ENCODE assay signal across 19 cellular contexts in genomic region chr14:89393346-89393745, GRCh38. TPM values are rescaled to one million over a fixed set of nuclear protein-coding genes. Genes with fewer than 3 reads are reported as not detected.
DNase-seq lines count a peak whose midpoint lies in the region; ATAC-seq, FAIRE-seq and TF ChIP-seq lines count a peak whose summit lies in the region.
"Had no signal": no experiment of that assay in that cellular context is flagged by ENCODE, and none has a peak within 500 bp of the region (broad histone marks: within the 10 kb centered on the region; RNA-seq: fewer than 3 reads in every experiment).

No MANE protein-coding gene starts in this region.

- no peaks in the 10 kb centered on the region for H3F3A ChIP-seq in OCI-LY1 (ENCODE audit: insufficient read depth, low read length)

- H3K4me2 ChIP-seq in HepG2 (ENCODE audit: low read depth, low read length) (no peak overlapping the region), OCI-LY1 (ENCODE audit: low read length) (no peak overlapping the region; the same call in 1 of the 2 replicates), mesenchymal stem cell (ENCODE audit: low read length, poor library complexity, severe bottlenecking) (no peak overlapping the region)

- ATAC-seq in HepG2 (no peak), right lobe of liver (no peak), psoas muscle (no peak)
- ATAC-seq: right cardiac atrium had no signal

- H2BK5ac ChIP-seq in mesenchymal stem cell (ENCODE audit: low read depth, low read length, poor library complexity, severe bottlenecking): no peak overlapping the region

- no TSS peak for BruUV-seq in HepG2 (replicated peaks; lab: Mats Ljungman, UMichigan)

- CTCF ChIA-PET in HepG2 (lab: Yijun Ruan, JAX; ENCODE audit: low intra/inter-chr PET ratio, low total read pairs): no interaction called here

- TF ChIP-seq EP300 in HepG2 (IDR thresholded peaks at IDR 0.05; ENCODE audit: low read depth in 2 of 2, low read length in 2 of 2): no peak
- no peak for TF ChIP-seq EP300 in HepG2 (CRISPR knock-in tag; IDR thresholded peaks at IDR 0.05; ENCODE audit: borderline replicate concordance)

- TF ChIP-seq RAD21 in HepG2 (CRISPR knock-in tag; IDR thresholded peaks at IDR 0.05): no peak

- no peak overlapping the region for H4K91ac ChIP-seq in mesenchymal stem cell (ENCODE audit: low read length)

- TF ChIP-seq POLR2A in HepG2 (IDR thresholded peaks at IDR 0.05; ENCODE audit: insufficient read depth in 1 of 2, low read depth in 2 of 2, low read length in 2 of 2) (no peak), right lobe of liver (IDR thresholded peaks at IDR 0.05) (no peak), erythroblast (IDR thresholded peaks at IDR 0.05; ENCODE audit: low read length) (no peak)

- H2BK120ac ChIP-seq in mesenchymal stem cell (ENCODE audit: low read depth, low read length): no peak overlapping the region

- POLR2A ChIA-PET in HepG2 (lab: Yijun Ruan, JAX): no interaction called here

- peaks cover 7% of the 10 kb centered on the region for H4K20me1 ChIP-seq in HepG2 (ENCODE audit: insufficient read depth, low read length)
- H4K20me1 ChIP-seq in OCI-LY1 (ENCODE audit: insufficient read depth, low read length): no peaks in the 10 kb centered on the region

- H4K8ac ChIP-seq in mesenchymal stem cell (ENCODE audit: low read length): no peak overlapping the region

- peaks cover 6 to 27% of the 10 kb centered on the region in 2 experiments for H3K36me3 ChIP-seq in HepG2 (replicated peaks in 1 of 2; ENCODE audit: control insufficient read depth in 1 of 2, insufficient read depth in 2 of 2, low read length in 2 of 2)
- no peaks in the 10 kb centered on the region for H3K36me3 ChIP-seq in right lobe of liver
- no peaks in the 10 kb centered on the region for H3K36me3 ChIP-seq in OCI-LY1 (ENCODE audit: insufficient read depth, low read length)
- peaks cover 0 to 2% of the 10 kb centered on the region in 2 experiments for H3K36me3 ChIP-seq in mesenchymal stem cell (ENCODE audit: control insufficient read depth in 1 of 2, insufficient read depth in 2 of 2, low read depth in 1 of 2, low read length in 2 of 2)
- H3K36me3 ChIP-seq in psoas muscle (ENCODE audit: insufficient read depth in 1 of 2, low read depth in 1 of 2): no peaks in the 10 kb centered on the region
- no peaks in the 10 kb centered on the region for H3K36me3 ChIP-seq in colonic mucosa
- H3K36me3 ChIP-seq: SJSA1 had no signal

- no peak overlapping the region for H2BK12ac ChIP-seq in mesenchymal stem cell (ENCODE audit: low read length in 2 of 2)

- H3K27me3 ChIP-seq in HepG2 (ENCODE audit: control insufficient read depth in 1 of 2, insufficient read depth in 2 of 2, low read length in 2 of 2) (no peaks in the 10 kb centered on the region), right lobe of liver (no peaks in the 10 kb centered on the region), OCI-LY1 (ENCODE audit: insufficient read depth, low read length) (no peaks in the 10 kb centered on the region), mesenchymal stem cell (ENCODE audit: control insufficient read depth in 1 of 2, insufficient read depth in 1 of 2, low read length in 2 of 2) (no peaks in the 10 kb centered on the region), psoas muscle (ENCODE audit: insufficient read depth in 3 of 3, low read length in 2 of 3) (no peaks in the 10 kb centered on the region), colonic mucosa (no peaks in the 10 kb centered on the region)
- H3K27me3 ChIP-seq: SJSA1 had no signal

- H3K27ac ChIP-seq in HepG2 (ENCODE audit: extremely low read length, insufficient read depth, low read length) (peak overlapping the region; percentile 30), right lobe of liver (no peak overlapping the region), OCI-LY1 (ENCODE audit: low read depth, low read length, poor library complexity, severe bottlenecking) (peak overlapping the region; percentile 45), mesenchymal stem cell (ENCODE audit: low read length, poor library complexity, severe bottlenecking) (no peak overlapping the region), psoas muscle (no peak overlapping the region), colonic mucosa (no peak overlapping the region)
- H3K27ac ChIP-seq: SJSA1 had no signal

- no peak overlapping the region for H3K18ac ChIP-seq in mesenchymal stem cell (ENCODE audit: low read depth in 1 of 2, low read length in 2 of 2)

- H3K9me3 ChIP-seq in HepG2 (ENCODE audit: low read length) (no peaks in the 10 kb centered on the region), right lobe of liver (no peaks in the 10 kb centered on the region), OCI-LY1 (ENCODE audit: low read length) (no peaks in the 10 kb centered on the region), mesenchymal stem cell (ENCODE audit: control insufficient read depth, low read length) (no peaks in the 10 kb centered on the region), psoas muscle (no peaks in the 10 kb centered on the region), colonic mucosa (no peaks in the 10 kb centered on the region)
- H3K9me3 ChIP-seq: SJSA1 had no signal

- H3K4me1 ChIP-seq in HepG2 (ENCODE audit: insufficient read depth, low read length) (peaks cover 81% of the 10 kb centered on the region), right lobe of liver (peaks cover 0 to 11% (median 0%) of the 10 kb centered on the region in 4 donors), OCI-LY1 (ENCODE audit: insufficient read depth, low read length, severe bottlenecking) (peaks cover 26% of the 10 kb centered on the region), mesenchymal stem cell (ENCODE audit: control insufficient read depth, insufficient read depth, low read depth, low read length) (peaks cover 4% of the 10 kb centered on the region), psoas muscle (peaks cover 64% of the 10 kb centered on the region), colonic mucosa (no peaks in the 10 kb centered on the region)
- H3K4me1 ChIP-seq: SJSA1 had no signal

- no peak for DNase-seq in HepG2 (ENCODE audit: low spot score)
- DNase-seq in right lobe of liver: no peak
- no peak for DNase-seq in mesenchymal stem cell
- no peak for DNase-seq in GM19239 (ENCODE audit: insufficient read length, low spot score)
- no peak for DNase-seq in psoas muscle
- DNase-seq in erythroblast (lab: John Stamatoyannopoulos, UW): no peak
- no peak for DNase-seq in colonic mucosa
- DNase-seq: activated CD4-positive, alpha-beta T cell treated with anti-CD3 and anti-CD28 coated beads for 1 hour; hypothalamus; kidney glomerular epithelial cell; NCI-H1048; NCI-H2081 treated with DMSO at 0.1 percent for 48 hours; NCI-H526; nucleus accumbens; right cardiac atrium; T-helper 9 cell had no signal

- H3K14ac ChIP-seq in mesenchymal stem cell (ENCODE audit: low read length in 2 of 2): no peak overlapping the region

- H3K4ac ChIP-seq in mesenchymal stem cell (ENCODE audit: low read depth in 1 of 2, low read length in 2 of 2): no peak overlapping the region

- in situ Hi-C loops in HepG2 (cut with HindIII; ENCODE audit: extremely low pct_ligation_motif_present, low pct_unique_long_range_greater_than_20kb): no loop called here

- TF ChIP-seq CTCF in HepG2 (CRISPR knock-in tag; IDR thresholded peaks at IDR 0.05): no peak
- TF ChIP-seq CTCF in right lobe of liver (IDR thresholded peaks at IDR 0.05): no peak
- no peak for TF ChIP-seq CTCF in OCI-LY1 (IDR thresholded peaks at IDR 0.05; ENCODE audit: low read length)
- no peak for TF ChIP-seq CTCF in psoas muscle (IDR thresholded peaks at IDR 0.05)
- no peak for TF ChIP-seq CTCF in colonic mucosa (IDR thresholded peaks at IDR 0.05)

- H3K23ac ChIP-seq in mesenchymal stem cell (ENCODE audit: low read length in 2 of 2): no peak overlapping the region

- H3K79me1 ChIP-seq in mesenchymal stem cell (replicated peaks; ENCODE audit: low read length, poor library complexity, severe bottlenecking): peaks cover 52% of the 10 kb centered on the region

- intact Hi-C loops in HepG2 (cut with micrococcal nuclease; ENCODE audit: unreplicated experiment): no loop called here
- intact Hi-C loops in right lobe of liver (cut with DNase I): no loop called here
- intact Hi-C loops in psoas muscle (cut with DNase I): no loop called here
- intact Hi-C loops in colonic mucosa (cut with DNase I): no loop called here

- H3K9me2 ChIP-seq in OCI-LY1 (ENCODE audit: low read depth, low read length): no peaks in the 10 kb centered on the region

- H2AK5ac ChIP-seq in mesenchymal stem cell (ENCODE audit: low read length, severe bottlenecking): peak overlapping the region; percentile 37

- H3K79me2 ChIP-seq in HepG2 (ENCODE audit: insufficient read depth, low read length) (peaks cover 87% of the 10 kb centered on the region), OCI-LY1 (ENCODE audit: insufficient read depth, low read length) (peaks cover 39% of the 10 kb centered on the region)

- H2BK15ac ChIP-seq in mesenchymal stem cell (ENCODE audit: low read depth, poor library complexity, severe bottlenecking): no peak overlapping the region

- H2AFZ ChIP-seq in HepG2 (ENCODE audit: low read length) (no peak overlapping the region), OCI-LY1 (ENCODE audit: low read length) (no peak overlapping the region), mesenchymal stem cell (ENCODE audit: low read depth, low read length) (no peak overlapping the region)

- H3K9ac ChIP-seq in HepG2 (ENCODE audit: insufficient read depth, low read depth, low read length) (no peak overlapping the region), OCI-LY1 (ENCODE audit: low read length) (no peak overlapping the region), mesenchymal stem cell (ENCODE audit: low read length) (no peak overlapping the region), colonic mucosa (ENCODE audit: low read depth in 2 of 2, low read length in 2 of 2) (no peak overlapping the region)

- FAIRE-seq in HepG2 (lab: Jason Lieb, UNC) (no peak), GM19239 (lab: Jason Lieb, UNC) (no peak)
- FAIRE-seq: endometrium had no signal

- H3K4me3 ChIP-seq in HepG2 (replicated peaks in 1 of 3; ENCODE audit: insufficient read depth in 1 of 3, low read depth in 2 of 3, low read length in 3 of 3) (no peak overlapping the region), right lobe of liver (no peak overlapping the region), OCI-LY1 (ENCODE audit: low read depth, low read length, poor library complexity, severe bottlenecking) (no peak overlapping the region), mesenchymal stem cell (ENCODE audit: insufficient read depth in 1 of 2, low read depth in 1 of 2, low read length in 2 of 2) (no peak overlapping the region), psoas muscle (no peak overlapping the region), colonic mucosa (no peak overlapping the region)
- H3K4me3 ChIP-seq: SJSA1 had no signal

- WGBS in HepG2 (ENCODE audit: low lambda C conversion rate): 99% methylated on average over 6 of the region's 6 CpGs
- 73% methylated on average over 3 of the region's 6 CpGs for WGBS in right lobe of liver (ENCODE audit: insufficient coverage, low coverage, low lambda C conversion rate, missing lambda C conversion rate)
- WGBS in mesenchymal stem cell: 94% methylated on average over 6 of the region's 6 CpGs
- WGBS in psoas muscle, 3 donors: 77 to 87% (median 78%) methylated on average over 6 of the region's 6 CpGs

RNA-seq across cellular contexts. Expression of gene FOXN3, which starts 23.7 kb away (rescaled TPM):
- total RNA-seq in HepG2 (2016; rRNA removed; fragmentation: Illumina TruSeq; extraction: Trizol): 32.4 and 42.4 TPM in 2 replicates
- total RNA-seq in HepG2 (2016; cell fraction: cytosol; rRNA removed; fragmentation: Illumina TruSeq; extraction: Trizol; ENCODE audit: low read depth): 21.8 and 24.1 TPM in 2 replicates
- 31.8 and 34.4 TPM in 2 replicates for total RNA-seq in HepG2 (2016; cell fraction: insoluble cytoplasmic fraction; rRNA removed; fragmentation: Illumina TruSeq; extraction: Trizol)
- total RNA-seq in HepG2 (2016; cell fraction: membrane; rRNA removed; fragmentation: Illumina TruSeq; extraction: Trizol): 34.0 and 40.7 TPM in 2 replicates
- total RNA-seq in HepG2 (2016; cell fraction: nucleus; rRNA removed; fragmentation: Illumina TruSeq; extraction: Trizol): 56.5 and 60.0 TPM in 2 replicates
- polyA plus RNA-seq in HepG2 (2011; rRNA removed): 64.7 and 70.2 TPM in 2 replicates
- 47.5 and 57.5 TPM in 2 replicates for polyA plus RNA-seq in HepG2 (2011; cell fraction: cytosol; rRNA removed)
- 59.1 and 68.8 TPM in 2 replicates for polyA plus RNA-seq in HepG2 (2011; cell fraction: nucleus; rRNA removed)
- polyA plus RNA-seq in HepG2 (2012): 75.4 and 83.5 TPM in 2 replicates
- 12.3 and 14.4 TPM in 2 replicates for polyA plus RNA-seq in HepG2 (2016; cell fraction: cytosol; fragmentation: Illumina TruSeq; extraction: Trizol; ENCODE audit: low read depth)
- 34.1 and 37.2 TPM in 2 replicates for polyA plus RNA-seq in HepG2 (2016; cell fraction: insoluble cytoplasmic fraction; fragmentation: Illumina TruSeq; extraction: Trizol; ENCODE audit: low read depth)
- polyA plus RNA-seq in HepG2 (2016; cell fraction: membrane; fragmentation: Illumina TruSeq; extraction: Trizol; ENCODE audit: low read depth): 22.0 and 25.1 TPM in 2 replicates
- 26.9 and 29.4 TPM in 2 replicates for polyA plus RNA-seq in HepG2 (2016; cell fraction: nucleus; fragmentation: Illumina TruSeq; extraction: Trizol; ENCODE audit: insufficient read depth, low read depth)
- polyA minus RNA-seq in HepG2 (2011; rRNA and poly(A)+ RNA removed; ENCODE audit: low replicate concordance): 33.5 and 214 TPM in 2 replicates
- 84.8 and 100 TPM in 2 replicates for polyA minus RNA-seq in HepG2 (2011; cell fraction: cytosol; rRNA and poly(A)+ RNA removed)
- polyA minus RNA-seq in HepG2 (2011; cell fraction: nucleus; rRNA and poly(A)+ RNA removed): 187 and 226 TPM in 2 replicates
- 10 to 100 TPM; 41.5 to 74.2 (median 55.8) TPM for total RNA-seq in right lobe of liver
- 28.2 TPM for polyA plus RNA-seq in mesenchymal stem cell (2013, experiment 1 of 2)
- 27.4 TPM for polyA plus RNA-seq in mesenchymal stem cell (2013, experiment 2 of 2)
- 100 to 1,000 TPM in 2 of 4 donors, 10 to 100 TPM in 2; 73.6 to 123 (median 101) TPM for total RNA-seq in psoas muscle
- 10 to 100 TPM; 10.1 to 47.3 (median 25.6) TPM for polyA plus RNA-seq in psoas muscle
- total RNA-seq in colonic mucosa: 10 to 100 TPM; 46.8 to 72.6 TPM

Comparison
In these comparisons a context has a peak if more than half of its experiments do, and no peak if none do; other contexts are left out.
1. H3K27ac ChIP-seq: peak in HepG2 (single experiment) and OCI-LY1 (single experiment); none in right lobe of liver (0 of 3), mesenchymal stem cell (single experiment), psoas muscle (single experiment) and colonic mucosa (single experiment).